ENCODE assay signal across 8 cellular contexts in the genomic region with DNA sequence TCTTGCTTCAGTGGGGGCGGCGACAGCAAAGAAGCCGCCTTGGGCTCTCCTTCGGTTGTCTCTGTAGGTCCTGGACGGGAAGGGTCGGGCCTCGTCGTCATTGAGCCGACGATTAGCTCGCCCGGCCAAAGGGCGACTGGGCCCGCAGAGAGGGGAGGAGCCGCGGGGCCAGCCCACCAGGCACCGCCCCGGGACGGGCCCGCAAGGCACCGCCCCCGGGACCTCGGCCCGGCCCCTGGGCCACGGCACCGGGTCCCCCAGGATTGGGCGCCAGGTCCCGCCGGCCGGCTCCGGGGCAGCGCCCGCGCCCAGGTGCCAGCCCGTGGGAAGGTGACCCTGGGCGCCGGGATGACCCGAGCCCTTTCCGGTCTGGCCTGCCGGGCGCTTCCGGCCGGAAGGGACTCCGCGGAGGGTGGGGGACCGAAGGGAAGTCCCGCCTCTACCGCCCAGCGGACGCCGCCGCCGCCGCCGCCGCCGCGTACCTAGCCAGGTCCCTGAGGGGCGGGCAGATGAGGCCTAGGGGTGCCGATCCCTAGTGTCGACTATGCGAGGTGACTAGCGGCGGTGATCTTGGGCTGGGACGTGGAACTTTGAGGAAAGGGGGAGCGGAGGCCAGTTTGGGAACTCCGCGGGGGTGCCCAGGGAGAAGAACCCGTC. TPM values are rescaled to one million over a fixed set of nuclear protein-coding genes. Genes with fewer than 3 reads are reported as not detected.
DNase-seq lines count a peak whose midpoint lies in the region; ATAC-seq lines count a peak whose summit lies in the region.

Gene GBA2 (minus strand): TSS at position 371 of the 657 bp plus-strand sequence. CDS start 524 bp downstream, outside the sequence.
A gene with protein sequence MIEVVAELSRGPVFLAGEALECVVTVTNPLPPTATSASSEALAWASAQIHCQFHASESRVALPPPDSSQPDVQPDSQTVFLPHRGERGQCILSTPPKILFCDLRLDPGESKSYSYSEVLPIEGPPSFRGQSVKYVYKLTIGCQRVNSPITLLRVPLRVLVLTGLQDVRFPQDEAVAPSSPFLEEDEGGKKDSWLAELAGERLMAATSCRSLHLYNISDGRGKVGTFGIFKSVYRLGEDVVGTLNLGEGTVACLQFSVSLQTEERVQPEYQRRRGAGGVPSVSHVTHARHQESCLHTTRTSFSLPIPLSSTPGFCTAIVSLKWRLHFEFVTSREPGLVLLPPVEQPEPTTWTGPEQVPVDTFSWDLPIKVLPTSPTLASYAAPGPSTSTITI (plus strand): TSS at position 430 of the 657 bp plus-strand sequence. CDS start 469 bp downstream, outside the sequence.

- peak; percentile 86 for DNase-seq in AG08396 (ENCODE audit: low spot score)
- DNase-seq in NCI-H345 treated with DMSO at 0.1 percent for 48 hours (lab: John Stamatoyannopoulos, UW; ENCODE audit: unreplicated experiment) = peak; percentile 39
- DNase-seq in activated CD4-positive, alpha-beta T cell treated with anti-CD3 and anti-CD28 coated beads for 4 hours = peak; percentile 52 to 66
- DNase-seq in cortex of kidney (lab: John Stamatoyannopoulos, UW) = peak; percentile 62
- peak; percentile 89 to 91 for DNase-seq in left colon
- peak; percentile 40 to 70 (median 48) for DNase-seq in stimulated activated CD4-positive, alpha-beta T cell treated with anti-CD3 and anti-CD28 coated beads, Interleukin-1b, Interleukin-23, amount 100 ng/mL, for 24 hours (ENCODE audit: low read depth in 4 of 4, low spot score in 1 of 4)

- ATAC-seq in GM18873 (IDR thresholded peaks at IDR 0.05; ENCODE audit: low FRiP score, unreplicated experiment) (peak; percentile 54), HG03103 (IDR thresholded peaks at IDR 0.05; ENCODE audit: low read depth, unreplicated experiment) (peak; percentile 65), left colon (peak; percentile 78)

- intact Hi-C loops in left colon (cut with DNase I, micrococcal nuclease) = no loop called here

RNA-seq across cellular contexts. Expression of gene GBA2, which starts in this region (rescaled TPM):
- 100 to 1,000 TPM; 179 to 186 TPM for total RNA-seq in left colon

RNA-seq across cellular contexts. Expression of the second gene that starts in this region (rescaled TPM):
- 10 to 100 TPM; 54.8 to 56.3 TPM for total RNA-seq in left colon

Comparison
In these comparisons a context has a peak if more than half of its experiments do, and no peak if none do; other contexts are left out.
1. Peak in every context shown above with its lines: DNase-seq and ATAC-seq.
2. DNase-seq: peak in every context shown above with its lines; median percentile 90 in left colon; 86 in AG08396; 62 in cortex of kidney; 59 in activated CD4-positive, alpha-beta T cell treated with anti-CD3 and anti-CD28 coated beads for 4 hours; 48 in stimulated activated CD4-positive, alpha-beta T cell treated with anti-CD3 and anti-CD28 coated beads, Interleukin-1b, Interleukin-23, amount 100 ng/mL, for 24 hours; 39 in NCI-H345 treated with DMSO at 0.1 percent for 48 hours.